In genomic region chr21:32457360-32457840, GRCh38 we compare ENCODE assay signal across 10 cellular contexts. TPM values are rescaled to one million over a fixed set of nuclear protein-coding genes. Genes with fewer than 3 reads are reported as not detected.
DNase-seq lines count a peak whose midpoint lies in the region; ATAC-seq and TF ChIP-seq lines count a peak whose summit lies in the region.
"Had no signal": no experiment of that assay in that cellular context is flagged by ENCODE, and none has a peak within 500 bp of the region (broad histone marks: within the 10 kb centered on the region; RNA-seq: fewer than 3 reads in every experiment).

No MANE protein-coding gene starts in this region.

- WGBS in urinary bladder = 29% methylated on average over 9 of the region's 9 CpGs

- H3K27ac ChIP-seq in lower lobe of right lung (peak overlapping the region; percentile 68), urinary bladder (ENCODE audit: low read depth) (peak overlapping the region; percentile 55)

- ATAC-seq in lower lobe of right lung (peak; percentile 25 to 54), GM19035 (IDR thresholded peaks at IDR 0.05; ENCODE audit: unreplicated experiment) (no peak)

- intact Hi-C loops in lower lobe of right lung (cut with DNase I) = no loop called here

- H3K4me3 ChIP-seq in lower lobe of right lung = no peak overlapping the region
- H3K4me3 ChIP-seq in urinary bladder (ENCODE audit: low read depth, low read length) = no peak overlapping the region

- no peak for TF ChIP-seq CTCF in lower lobe of right lung (IDR thresholded peaks at IDR 0.05)

- DNase-seq in NCI-H2029 (lab: John Stamatoyannopoulos, UW) (peak; percentile 25), NCI-H2029 treated with DMSO at 0.1 percent for 48 hours (lab: John Stamatoyannopoulos, UW) (no peak), cerebellar cortex (ENCODE audit: low spot score) (peak; percentile 21), lower lobe of right lung (peak; percentile 63), GDM1 (lab: John Stamatoyannopoulos, UW) (no peak), DMS153 treated with DMSO at 0.1 percent for 48 hours (lab: John Stamatoyannopoulos, UW; ENCODE audit: unreplicated experiment) (no peak)
- DNase-seq: activated naive CD4-positive, alpha-beta T cell treated with Interleukin-2 at 50 U/mL for 16 hours; immature natural killer cell had no signal

- H3K36me3 ChIP-seq in lower lobe of right lung (peaks cover 70% of the 10 kb centered on the region), urinary bladder (ENCODE audit: insufficient read depth) (no peaks in the 10 kb centered on the region)

- no peaks in the 10 kb centered on the region for H3K27me3 ChIP-seq in lower lobe of right lung (ENCODE audit: low read depth)

- peaks cover 29% of the 10 kb centered on the region for H3K4me1 ChIP-seq in lower lobe of right lung
- no peaks in the 10 kb centered on the region for H3K4me1 ChIP-seq in urinary bladder (ENCODE audit: insufficient read depth)

- no peaks in the 10 kb centered on the region for H3K9me3 ChIP-seq in lower lobe of right lung

RNA-seq across cellular contexts. Expression of gene EVA1C, which starts 44.9 kb away (rescaled TPM):
- total RNA-seq in lower lobe of right lung (31.8 TPM), urinary bladder (5.7 TPM)
- polyA plus RNA-seq in urinary bladder = 35.2 TPM

Comparison
In these comparisons a context has a peak if more than half of its experiments do, and no peak if none do; other contexts are left out.
1. DNase-seq: peak in NCI-H2029 (single experiment), cerebellar cortex (single experiment) and lower lobe of right lung (single experiment); none in NCI-H2029 treated with DMSO at 0.1 percent for 48 hours (single experiment), GDM1 (single experiment) and DMS153 treated with DMSO at 0.1 percent for 48 hours (single experiment).